Comparison of ENCODE assay signal across 9 cellular contexts in genomic region chr11:10181811-10182210, GRCh38.
DNase-seq lines count a peak whose midpoint lies in the region; ATAC-seq and TF ChIP-seq lines count a peak whose summit lies in the region.
"Had no signal": no experiment of that assay in that cellular context is flagged by ENCODE, and none has a peak within 500 bp of the region (broad histone marks: within the 10 kb centered on the region; RNA-seq: fewer than 3 reads in every experiment).

No MANE protein-coding gene starts in this region.

- no peak overlapping the region for H3K4me3 ChIP-seq in breast epithelium
- no peak overlapping the region for H3K4me3 ChIP-seq in epithelial cell of proximal tubule (ENCODE audit: low read depth, low read length)
- no peak overlapping the region for H3K4me3 ChIP-seq in thoracic aorta

- TF ChIP-seq POLR2A in breast epithelium (IDR thresholded peaks at IDR 0.05), result no peak

- no peak overlapping the region for H3K4me3 Mint-ChIP-seq in MCF 10A (ENCODE audit: unreplicated experiment)
- H3K4me3 Mint-ChIP-seq: activated naive CD4-positive, alpha-beta T cell treated with anti-CD3 and anti-CD28 coated beads, Interleukin-2, amount 50 U/mL, for 24 hours had no signal

- DNase-seq in MCF 10A (ENCODE audit: unreplicated experiment), result peak; percentile 30
- DNase-seq in breast epithelium (ENCODE audit: low spot score in 2 of 2), result no peak
- DNase-seq in OCI-M1 (lab: John Stamatoyannopoulos, UW), result peak; percentile 53
- DNase-seq in epithelial cell of proximal tubule (ENCODE audit: low read depth), result peak; percentile 4
- DNase-seq in thoracic aorta (ENCODE audit: low spot score), result no peak
- no peak for DNase-seq in cortex of kidney (lab: John Stamatoyannopoulos, UW)
- DNase-seq in activated effector memory CD4-positive, alpha-beta T cell treated with Interleukin-2 at 50 U/mL for 16 hours, result no peak

- peaks cover 8% of the 10 kb centered on the region for H3K36me3 Mint-ChIP-seq in MCF 10A (ENCODE audit: insufficient read depth, unreplicated experiment)

- no peak overlapping the region for H3K27ac Mint-ChIP-seq in MCF 10A (ENCODE audit: low read depth, unreplicated experiment)
- H3K27ac Mint-ChIP-seq: activated naive CD4-positive, alpha-beta T cell treated with anti-CD3 and anti-CD28 coated beads, Interleukin-2, amount 50 U/mL, for 24 hours had no signal

- CTCF ChIA-PET in MCF 10A (lab: Yijun Ruan, JAX), result interaction anchor here (0.7 to 3.1 kb wide), 16 partner anchors 8 to 428 kb away, joined by 3 to 26 read pairs (median 3); partner anchors contain the start of gene ADM

- peaks cover 7% of the 10 kb centered on the region for H3K4me1 Mint-ChIP-seq in MCF 10A (ENCODE audit: insufficient read depth, unreplicated experiment)
- H3K4me1 Mint-ChIP-seq: activated naive CD4-positive, alpha-beta T cell treated with anti-CD3 and anti-CD28 coated beads, Interleukin-2, amount 50 U/mL, for 24 hours had no signal

- H3K27me3 ChIP-seq in breast epithelium (no peaks in the 10 kb centered on the region), thoracic aorta (replicated peaks; ENCODE audit: insufficient read depth) (no peaks in the 10 kb centered on the region)

- POLR2A ChIA-PET in MCF 10A (lab: Yijun Ruan, JAX), result interaction anchor here (0.6 to 3.7 kb wide), 8 partner anchors 24 to 127 kb away, joined by 3 to 29 read pairs (median 3); partner anchors contain the start of gene ADM

- H3K9me3 Mint-ChIP-seq in MCF 10A (ENCODE audit: unreplicated experiment), result no peaks in the 10 kb centered on the region

- H3K4me1 ChIP-seq in breast epithelium (no peaks in the 10 kb centered on the region), thoracic aorta (ENCODE audit: control insufficient read depth in 1 of 2, low read depth in 2 of 2) (no peaks in the 10 kb centered on the region)

- no peak for ATAC-seq in thoracic aorta (ENCODE audit: insufficient number of reproducible peaks, low FRiP score, low read depth)
- no peak for ATAC-seq in GM19324 (IDR thresholded peaks at IDR 0.05; ENCODE audit: low FRiP score, unreplicated experiment)

- H3K36me3 ChIP-seq in breast epithelium (no peaks in the 10 kb centered on the region), thoracic aorta (no peaks in the 10 kb centered on the region)

- peak; percentile 28 for TF ChIP-seq CTCF in MCF 10A (IDR thresholded peaks at IDR 0.05; ENCODE audit: unreplicated experiment)
- TF ChIP-seq CTCF in breast epithelium (IDR thresholded peaks at IDR 0.05), result no peak
- TF ChIP-seq CTCF in epithelial cell of proximal tubule (conservative IDR thresholded peaks at IDR 0.05; ENCODE audit: low read depth, low read length), result peak; percentile 41
- peak; percentile 32 for TF ChIP-seq CTCF in thoracic aorta (IDR thresholded peaks at IDR 0.05)

- H3K9me3 ChIP-seq in breast epithelium (no peaks in the 10 kb centered on the region), thoracic aorta (no peaks in the 10 kb centered on the region)

- no peaks in the 10 kb centered on the region for H3K27me3 Mint-ChIP-seq in MCF 10A (ENCODE audit: insufficient read depth, unreplicated experiment)
- H3K27me3 Mint-ChIP-seq: activated naive CD4-positive, alpha-beta T cell treated with anti-CD3 and anti-CD28 coated beads, Interleukin-2, amount 50 U/mL, for 24 hours had no signal

- no TSS peak for BruUV-seq in MCF 10A (replicated peaks; lab: Mats Ljungman, UMichigan)

- intact Hi-C loops in MCF 10A (cut with micrococcal nuclease) (loop anchor here (2.0 to 10.0 kb wide), 3 partner anchors 123 to 317 kb away; partner anchors contain the start of gene ADM), breast epithelium (cut with DNase I; ENCODE audit: low total_unique reads) (no loop called here)

- H3K27ac ChIP-seq in breast epithelium (no peak overlapping the region), thoracic aorta (no peak overlapping the region)

Comparison
In these comparisons a context has a peak if more than half of its experiments do, and no peak if none do; other contexts are left out.
1. DNase-seq: peak in MCF 10A (single experiment), OCI-M1 (single experiment) and epithelial cell of proximal tubule (single experiment); none in breast epithelium (0 of 2), thoracic aorta (single experiment), cortex of kidney (single experiment) and activated effector memory CD4-positive, alpha-beta T cell treated with Interleukin-2 at 50 U/mL for 16 hours (single experiment).
2. CTCF ChIP-seq: peak in MCF 10A (single experiment), epithelial cell of proximal tubule (single experiment) and thoracic aorta (single experiment); none in breast epithelium (0 of 3).